13 cellular contexts compared by ENCODE assay signal in genomic region chr11:14334893-14335292, GRCh38. TPM values are rescaled to one million over a fixed set of nuclear protein-coding genes. Genes with fewer than 3 reads are reported as not detected.
DNase-seq lines count a peak whose midpoint lies in the region; ATAC-seq and TF ChIP-seq lines count a peak whose summit lies in the region.
"Had no signal": no experiment of that assay in that cellular context is flagged by ENCODE, and none has a peak within 500 bp of the region (broad histone marks: within the 10 kb centered on the region; RNA-seq: fewer than 3 reads in every experiment).

No MANE protein-coding gene starts in this region.

- no peak overlapping the region for H2BK15ac ChIP-seq in H9 (ENCODE audit: low read depth, low read length)

- no peak overlapping the region for H3K4me3 Mint-ChIP-seq in H9
- H3K4me3 Mint-ChIP-seq in activated T-helper 1 cell treated with anti-CD3 and anti-CD28 coated beads, Interleukin-12 subunit alpha, Interleukin-12 subunit beta, Interleukin-2, Interleukin-4 antibody, amounts not matched to agents 30 ng/mL and 10 ng/mL and 1 ng/mL, durations not matched to agents 14 hours and 24 hours and 36 hours: no peak overlapping the region
- peak overlapping the region; percentile 28 for H3K4me3 Mint-ChIP-seq in osteocyte (ENCODE audit: unreplicated experiment)
- H3K4me3 Mint-ChIP-seq in T-helper 2 cell treated with Interferon-gamma antibody and Interleukin-4, amounts not matched to agents 5 μg/mL and 100 μg/mL, for 36 hours: no peak overlapping the region
- H3K4me3 Mint-ChIP-seq: T-helper 17 cell had no signal

- H3K23ac ChIP-seq in H9 (ENCODE audit: insufficient read length, low read depth, low read length): no peak overlapping the region

- no peak overlapping the region for H2AK5ac ChIP-seq in H9 (ENCODE audit: insufficient read length, low read length)

- H2BK5ac ChIP-seq in H9 (ENCODE audit: insufficient read length, low read length): no peak overlapping the region

- H3K36me3 Mint-ChIP-seq in H9 (ENCODE audit: insufficient read depth in 1 of 3, low read depth in 3 of 3) (peaks cover 7 to 19% (median 14%) of the 10 kb centered on the region in 3 experiments), osteocyte (ENCODE audit: unreplicated experiment) (peaks cover 14% of the 10 kb centered on the region)
- peaks cover 24% of the 10 kb centered on the region for H3K36me3 Mint-ChIP-seq in activated T-helper 1 cell treated with anti-CD3 and anti-CD28 coated beads, Interleukin-12 subunit alpha, Interleukin-12 subunit beta, Interleukin-2, Interleukin-4 antibody, amounts not matched to agents 30 ng/mL and 10 ng/mL and 1 ng/mL, durations not matched to agents 14 hours and 24 hours and 36 hours (ENCODE audit: low read depth)
- peaks cover 33% of the 10 kb centered on the region for H3K36me3 Mint-ChIP-seq in T-helper 2 cell treated with Interferon-gamma antibody and Interleukin-4, amounts not matched to agents 5 μg/mL and 100 μg/mL, for 36 hours (ENCODE audit: low read depth)

- H3K4ac ChIP-seq in H9 (ENCODE audit: low read depth, low read length): no peak overlapping the region

- H3K79me2 ChIP-seq in H9 (ENCODE audit: insufficient read depth, low read length): peaks cover 70% of the 10 kb centered on the region

- no peaks in the 10 kb centered on the region for H3K27me3 ChIP-seq in H9 (ENCODE audit: insufficient read depth, low read length)
- H3K27me3 ChIP-seq: left lung had no signal

- H3K9me3 ChIP-seq in H9 (ENCODE audit: control insufficient read depth, low read depth, low read length): no peaks in the 10 kb centered on the region
- H3K9me3 ChIP-seq: left lung had no signal

- ATAC-seq in GM18519 (IDR thresholded peaks at IDR 0.05; ENCODE audit: low FRiP score, unreplicated experiment): peak; percentile 35
- ATAC-seq in HG03520 (IDR thresholded peaks at IDR 0.05; ENCODE audit: unreplicated experiment): no peak
- ATAC-seq: left lung, T-helper 17 cell had no signal

- H4K5ac ChIP-seq in H9 (ENCODE audit: insufficient read length, low read depth, low read length): no peak overlapping the region

- H3K18ac ChIP-seq in H9 (ENCODE audit: insufficient read length, low read depth, low read length): no peak overlapping the region

- H3K56ac ChIP-seq in H9 (ENCODE audit: insufficient read length, low read depth, low read length): no peak overlapping the region

- intact Hi-C loops in activated T-helper 1 cell treated with anti-CD3 and anti-CD28 coated beads, Interleukin-12 subunit alpha, Interleukin-12 subunit beta, Interleukin-2, Interleukin-4 antibody, amounts not matched to agents 30 ng/mL and 10 ng/mL and 1 ng/mL, durations not matched to agents 14 hours and 24 hours and 36 hours (cut with micrococcal nuclease): loop anchor here (5.0 to 10.0 kb wide), 2 partner anchors 258 to 780 kb away; partner anchors contain the start of gene INSC

- no peak overlapping the region for H2AFZ ChIP-seq in H9 (ENCODE audit: low read length)

- WGBS in H9 (ENCODE audit: extremely low coverage, insufficient read length, low lambda C conversion rate): no CpG with 5 or more reads among the region's 2 CpGs

- H2BK20ac ChIP-seq in H9 (ENCODE audit: low read depth, low read length, poor library complexity, severe bottlenecking): no peak overlapping the region

- H3K4me1 Mint-ChIP-seq in H9: peaks cover 67 to 71% of the 10 kb centered on the region in 2 experiments
- H3K4me1 Mint-ChIP-seq in activated T-helper 1 cell treated with anti-CD3 and anti-CD28 coated beads, Interleukin-12 subunit alpha, Interleukin-12 subunit beta, Interleukin-2, Interleukin-4 antibody, amounts not matched to agents 30 ng/mL and 10 ng/mL and 1 ng/mL, durations not matched to agents 14 hours and 24 hours and 36 hours (ENCODE audit: low read depth): peaks cover 54% of the 10 kb centered on the region
- peaks cover 59% of the 10 kb centered on the region for H3K4me1 Mint-ChIP-seq in osteocyte (ENCODE audit: unreplicated experiment)
- peaks cover 31% of the 10 kb centered on the region for H3K4me1 Mint-ChIP-seq in T-helper 2 cell treated with Interferon-gamma antibody and Interleukin-4, amounts not matched to agents 5 μg/mL and 100 μg/mL, for 36 hours (ENCODE audit: low read depth)
- H3K4me1 Mint-ChIP-seq: T-helper 17 cell had no signal

- no peak overlapping the region for H3K14ac ChIP-seq in H9 (ENCODE audit: insufficient read depth, low read length)

- no peak overlapping the region for H4K8ac ChIP-seq in H9 (replicated peaks; ENCODE audit: insufficient read length, low read depth, low read length)

- H3K4me1 ChIP-seq in H9 (ENCODE audit: insufficient read depth, low read length): peaks cover 22% of the 10 kb centered on the region; the same call in 1 of the 2 replicates
- H3K4me1 ChIP-seq: left lung had no signal

- H3K4me2 ChIP-seq in H9 (ENCODE audit: insufficient read depth, insufficient read length, low read length): no peak overlapping the region

- H3K23me2 ChIP-seq in H9 (ENCODE audit: insufficient read length, low read depth, low read length, poor library complexity, severe bottlenecking): no peaks in the 10 kb centered on the region

- peaks cover under 1% of the 10 kb centered on the region for H3K79me1 ChIP-seq in H9 (ENCODE audit: insufficient read depth, low read depth, low read length, poor library complexity, severe bottlenecking)

- no peak overlapping the region for H4K91ac ChIP-seq in H9 (ENCODE audit: insufficient read length, low read depth, low read length)

- TF ChIP-seq CTCF in H9 (conservative IDR thresholded peaks at IDR 0.05) (no peak), osteocyte (IDR thresholded peaks at IDR 0.05) (no peak)

- no peaks in the 10 kb centered on the region for H3K27me3 Mint-ChIP-seq in H9 (ENCODE audit: low read depth)
- no peaks in the 10 kb centered on the region for H3K27me3 Mint-ChIP-seq in activated T-helper 1 cell treated with anti-CD3 and anti-CD28 coated beads, Interleukin-12 subunit alpha, Interleukin-12 subunit beta, Interleukin-2, Interleukin-4 antibody, amounts not matched to agents 30 ng/mL and 10 ng/mL and 1 ng/mL, durations not matched to agents 14 hours and 24 hours and 36 hours (ENCODE audit: insufficient read depth)
- H3K27me3 Mint-ChIP-seq in osteocyte (ENCODE audit: unreplicated experiment): no peaks in the 10 kb centered on the region
- no peaks in the 10 kb centered on the region for H3K27me3 Mint-ChIP-seq in T-helper 2 cell treated with Interferon-gamma antibody and Interleukin-4, amounts not matched to agents 5 μg/mL and 100 μg/mL, for 36 hours (ENCODE audit: low read depth)
- H3K27me3 Mint-ChIP-seq: T-helper 17 cell had no signal

- H3K9me3 Mint-ChIP-seq in H9 (peaks cover 8 to 16% of the 10 kb centered on the region in 2 experiments), osteocyte (ENCODE audit: unreplicated experiment) (peaks cover 11% of the 10 kb centered on the region)
- H3K9me3 Mint-ChIP-seq in activated T-helper 1 cell treated with anti-CD3 and anti-CD28 coated beads, Interleukin-12 subunit alpha, Interleukin-12 subunit beta, Interleukin-2, Interleukin-4 antibody, amounts not matched to agents 30 ng/mL and 10 ng/mL and 1 ng/mL, durations not matched to agents 14 hours and 24 hours and 36 hours: peaks cover 26% of the 10 kb centered on the region
- H3K9me3 Mint-ChIP-seq in T-helper 2 cell treated with Interferon-gamma antibody and Interleukin-4, amounts not matched to agents 5 μg/mL and 100 μg/mL, for 36 hours: peaks cover 34% of the 10 kb centered on the region

- H2BK12ac ChIP-seq in H9 (ENCODE audit: insufficient read length, low read depth, low read length): no peak overlapping the region

- DNase-seq in H9 (no peak), osteocyte (ENCODE audit: extremely low spot score, unreplicated experiment) (no peak), glomerular visceral epithelial cell (ENCODE audit: extremely low spot score) (no peak)
- DNase-seq in activated T-helper 1 cell treated with anti-CD3 and anti-CD28 coated beads, Interleukin-12 subunit alpha, Interleukin-12 subunit beta, Interleukin-2, Interleukin-4 antibody, amounts not matched to agents 30 ng/mL and 10 ng/mL and 1 ng/mL, durations not matched to agents 14 hours and 24 hours and 36 hours (ENCODE audit: low spot score): no peak
- DNase-seq in T-helper 2 cell treated with Interferon-gamma antibody and Interleukin-4, amounts not matched to agents 5 μg/mL and 100 μg/mL, for 36 hours (ENCODE audit: low spot score): no peak
- DNase-seq: amniotic stem cell; effector CD8-positive, alpha-beta T cell; left lung; NCI-H2081; occipital lobe; T-helper 17 cell had no signal

- no peak overlapping the region for H2BK120ac ChIP-seq in H9 (ENCODE audit: low read depth, low read length, poor library complexity, severe bottlenecking)

- peak overlapping the region; percentile 29 to 86 (median 39) for H3K27ac Mint-ChIP-seq in H9
- peak overlapping the region; percentile 41 for H3K27ac Mint-ChIP-seq in activated T-helper 1 cell treated with anti-CD3 and anti-CD28 coated beads, Interleukin-12 subunit alpha, Interleukin-12 subunit beta, Interleukin-2, Interleukin-4 antibody, amounts not matched to agents 30 ng/mL and 10 ng/mL and 1 ng/mL, durations not matched to agents 14 hours and 24 hours and 36 hours
- peak overlapping the region; percentile 89 for H3K27ac Mint-ChIP-seq in osteocyte (ENCODE audit: unreplicated experiment)
- H3K27ac Mint-ChIP-seq in T-helper 2 cell treated with Interferon-gamma antibody and Interleukin-4, amounts not matched to agents 5 μg/mL and 100 μg/mL, for 36 hours: no peak overlapping the region
- H3K27ac Mint-ChIP-seq: T-helper 17 cell had no signal

- no peak overlapping the region for H3K9ac ChIP-seq in H9 (ENCODE audit: extremely low read depth, insufficient read length, low read length)

- H3T11ph ChIP-seq in H9 (ENCODE audit: low read length): no peak overlapping the region

- H3K27ac ChIP-seq in H9 (ENCODE audit: insufficient read length, low read depth, low read length): no peak overlapping the region
- H3K27ac ChIP-seq: left lung had no signal

- no peaks in the 10 kb centered on the region for H4K20me1 ChIP-seq in H9 (ENCODE audit: control insufficient read depth, insufficient read depth, insufficient read length)

RNA-seq across cellular contexts. Expression of gene RRAS2, which starts 24.1 kb away (rescaled TPM):
- total RNA-seq in H9 (2021) (154 and 158 TPM in 2 replicates), osteocyte (91.8 and 95.7 TPM in 2 replicates)
- total RNA-seq in activated T-helper 1 cell treated with anti-CD3 and anti-CD28 coated beads, Interleukin-12 subunit alpha, Interleukin-12 subunit beta, Interleukin-2, Interleukin-4 antibody, amounts not matched to agents 30 ng/mL and 10 ng/mL and 1 ng/mL, durations not matched to agents 14 hours and 24 hours and 36 hours: 82.4 and 84.1 TPM in 2 replicates
